In genomic region chr1:158781104-158781503, GRCh38 we compare ENCODE assay signal across 39 cellular contexts. TPM values are rescaled to one million over a fixed set of nuclear protein-coding genes. Genes with fewer than 3 reads are reported as not detected.
"Had no signal": no experiment of that assay in that cellular context is flagged by ENCODE, and none has a peak within 500 bp of the region (broad histone marks: within the 10 kb centered on the region; RNA-seq: fewer than 3 reads in every experiment).

A gene with protein sequence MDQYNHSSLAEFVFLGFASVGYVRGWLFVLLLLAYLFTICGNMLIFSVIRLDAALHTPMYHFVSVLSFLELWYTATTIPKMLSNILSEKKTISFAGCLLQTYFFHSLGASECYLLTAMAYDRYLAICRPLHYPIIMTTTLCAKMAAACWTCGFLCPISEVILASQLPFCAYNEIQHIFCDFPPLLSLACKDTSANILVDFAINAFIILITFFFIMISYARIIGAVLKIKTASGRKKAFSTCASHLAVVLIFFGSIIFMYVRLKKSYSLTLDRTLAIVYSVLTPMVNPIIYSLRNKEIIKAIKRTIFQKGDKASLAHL (minus strand): TSS chr1:158781204. CDS start chr1:158777635, 3,569 bp downstream.

- H3K4me3 ChIP-seq: MG63 had no signal

- H3K9me3 ChIP-seq: MG63 had no signal

- H3K36me3 ChIP-seq: MG63 had no signal

- DNase-seq: Karpas-422, Kasumi-1, MG63, MM.1S, MV-4-11, NCI-H1048, NCI-H1092, NCI-H1092 treated with DMSO at 0.1 percent for 48 hours, NCI-H1105, NCI-H1105 treated with DMSO at 0.1 percent for 48 hours, NCI-H1417, NCI-H1417 treated with DMSO at 0.1 percent for 48 hours, NCI-H1436, NCI-H1436 treated with DMSO at 0.1 percent for 48 hours, NCI-H146, NCI-H1694, NCI-H1694 treated with DMSO at 0.1 percent for 48 hours, NCI-H187, NCI-H187 treated with DMSO at 0.1 percent for 48 hours, NCI-H1930, NCI-H2029, NCI-H2029 treated with DMSO at 0.1 percent for 48 hours, NCI-H2081, NCI-H2081 treated with DMSO at 0.1 percent for 48 hours, NCI-H2107, NCI-H2171, NCI-H2171 treated with DMSO at 0.1 percent for 48 hours, NCI-H2227 treated with DMSO at 0.1 percent for 48 hours, NCI-H226, NCI-H345, NCI-H446, NCI-H510A, NCI-H510A treated with DMSO at 0.1 percent for 48 hours, NCI-H524, NCI-H524 treated with DMSO at 0.1 percent for 48 hours had no signal

RNA-seq across cellular contexts. Expression of the gene that starts here (rescaled TPM):
- total RNA-seq: LHCN-M2, M059J, MCF 10A, NCI-H460 had no signal
